In the genomic region with DNA sequence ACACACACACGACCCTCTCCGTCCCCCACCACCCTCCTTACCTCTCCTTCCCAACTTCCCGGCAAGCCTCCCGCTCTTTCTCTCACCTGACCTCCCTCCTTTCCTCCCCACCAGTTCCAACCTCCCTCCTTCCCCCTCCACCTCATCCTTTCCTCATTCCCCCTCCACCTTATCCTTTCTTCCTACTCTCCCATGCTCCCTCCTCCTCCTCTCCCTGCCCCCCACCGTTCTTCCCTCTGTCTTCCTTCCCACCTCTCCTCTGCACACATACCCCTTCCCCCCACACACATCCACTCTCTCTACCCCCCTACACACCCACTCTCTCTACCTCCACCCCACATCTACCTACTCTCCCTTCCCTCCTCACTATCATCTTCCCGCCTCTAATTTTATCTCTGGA, we compare ENCODE assay signal across 37 cellular contexts.
"Had no signal": no experiment of that assay in that cellular context is flagged by ENCODE, and none has a peak within 500 bp of the region (broad histone marks: within the 10 kb centered on the region; RNA-seq: fewer than 3 reads in every experiment).

No MANE protein-coding gene starts in this region.

- H3K27me3 Mint-ChIP-seq: activated CD4-positive, alpha-beta memory T cell treated with anti-CD3 and anti-CD28 coated beads, Interleukin-2, amount 10 ng/mL, durations not matched to agents 7 days and 5 days; activated CD4-positive, alpha-beta T cell treated with anti-CD3 and anti-CD28 coated beads for 36 hours; activated CD4-positive, alpha-beta T cell treated with anti-CD3 and anti-CD28 coated beads, Interleukin-2, amount 10 ng/mL, durations not matched to agents 7 days and 5 days; activated naive CD4-positive, alpha-beta T cell treated with anti-CD3 and anti-CD28 coated beads, Interleukin-2, amount 10 ng/mL, durations not matched to agents 7 days and 5 days; activated naive CD4-positive, alpha-beta T cell treated with anti-CD3 and anti-CD28 coated beads, Interleukin-2, amount 50 U/mL, for 24 hours; activated naive CD8-positive, alpha-beta T cell; activated naive CD8-positive, alpha-beta T cell treated with anti-CD3 and anti-CD28 coated beads, Interleukin-2, amount 10 ng/mL, durations not matched to agents 7 days and 5 days; activated naive CD8-positive, alpha-beta T cell treated with anti-CD3 and anti-CD28 coated beads, Interleukin-2, amount 50 U/mL, for 24 hours; brain; central memory CD8-positive, alpha-beta T cell had no signal

- ATAC-seq: activated CD4-positive, alpha-beta T cell treated with anti-CD3 and anti-CD28 coated beads for 36 hours; activated CD4-positive, CD25-positive, alpha-beta regulatory T cell treated with anti-CD3 and anti-CD28 coated beads, Interleukin-2, amount 50 U/mL, for 24 hours; activated naive CD8-positive, alpha-beta T cell treated with anti-CD3 and anti-CD28 coated beads, Interleukin-2, amount 50 U/mL, for 24 hours had no signal

- H3K9me3 ChIP-seq: ascending aorta had no signal

- FAIRE-seq: bronchial epithelial cell, TTC549 had no signal

- H3K9me3 Mint-ChIP-seq: activated CD4-positive, alpha-beta memory T cell treated with anti-CD3 and anti-CD28 coated beads, Interleukin-2, amount 10 ng/mL, durations not matched to agents 7 days and 5 days; activated CD4-positive, alpha-beta T cell treated with anti-CD3 and anti-CD28 coated beads, Interleukin-2, amount 10 ng/mL, durations not matched to agents 7 days and 5 days; activated naive CD4-positive, alpha-beta T cell treated with anti-CD3 and anti-CD28 coated beads, Interleukin-2, amount 10 ng/mL, durations not matched to agents 7 days and 5 days; activated naive CD4-positive, alpha-beta T cell treated with anti-CD3 and anti-CD28 coated beads, Interleukin-2, amount 50 U/mL, for 24 hours; activated naive CD8-positive, alpha-beta T cell treated with anti-CD3 and anti-CD28 coated beads, Interleukin-2, amount 10 ng/mL, durations not matched to agents 7 days and 5 days; activated naive CD8-positive, alpha-beta T cell treated with anti-CD3 and anti-CD28 coated beads, Interleukin-2, amount 50 U/mL, for 24 hours; activated T-helper 2 cell treated with anti-CD3 and anti-CD28 coated beads, Interferon-gamma antibody, Interleukin-2, Interleukin-4, amounts not matched to agents 10 μg/mL and 5 μg/mL and 100 μg/mL, durations not matched to agents 14 hours and 24 hours and 36 hours; brain; central memory CD8-positive, alpha-beta T cell; T-helper 1 cell treated with Interleukin-12 subunit alpha and Interleukin-12 subunit beta and Interleukin-4 antibody, amounts not matched to agents 30 μg/mL and 1 μg/mL, for 36 hours; T-helper 2 cell treated with Interferon-gamma antibody and Interleukin-4, amounts not matched to agents 5 μg/mL and 100 μg/mL, for 36 hours had no signal

- H3K36me3 Mint-ChIP-seq: activated naive CD4-positive, alpha-beta T cell treated with anti-CD3 and anti-CD28 coated beads, Interleukin-2, amount 10 ng/mL, durations not matched to agents 7 days and 5 days; activated naive CD8-positive, alpha-beta T cell treated with anti-CD3 and anti-CD28 coated beads, Interleukin-2, amount 10 ng/mL, durations not matched to agents 7 days and 5 days had no signal

- H3K4me1 ChIP-seq: ascending aorta had no signal

- H3K36me3 ChIP-seq: ascending aorta, cardiac muscle cell had no signal

- H3K27ac Mint-ChIP-seq: activated CD4-positive, alpha-beta memory T cell treated with anti-CD3 and anti-CD28 coated beads, Interleukin-2, amount 10 ng/mL, durations not matched to agents 7 days and 5 days; activated CD4-positive, alpha-beta T cell treated with anti-CD3 and anti-CD28 coated beads for 36 hours; activated CD4-positive, alpha-beta T cell treated with anti-CD3 and anti-CD28 coated beads, Interleukin-2, amount 10 ng/mL, durations not matched to agents 7 days and 5 days; activated naive CD4-positive, alpha-beta T cell treated with anti-CD3 and anti-CD28 coated beads, Interleukin-2, amount 10 ng/mL, durations not matched to agents 7 days and 5 days; activated naive CD4-positive, alpha-beta T cell treated with anti-CD3 and anti-CD28 coated beads, Interleukin-2, amount 50 U/mL, for 24 hours; activated naive CD8-positive, alpha-beta T cell; activated naive CD8-positive, alpha-beta T cell treated with anti-CD3 and anti-CD28 coated beads, Interleukin-2, amount 10 ng/mL, durations not matched to agents 7 days and 5 days; activated naive CD8-positive, alpha-beta T cell treated with anti-CD3 and anti-CD28 coated beads, Interleukin-2, amount 50 U/mL, for 24 hours; activated T-helper 2 cell treated with anti-CD3 and anti-CD28 coated beads, Interferon-gamma antibody, Interleukin-2, Interleukin-4, amounts not matched to agents 10 μg/mL and 5 μg/mL and 100 μg/mL, durations not matched to agents 14 hours and 24 hours and 36 hours; brain; T-helper 1 cell treated with Interleukin-12 subunit alpha and Interleukin-12 subunit beta and Interleukin-4 antibody, amounts not matched to agents 30 μg/mL and 1 μg/mL, for 36 hours; T-helper 2 cell treated with Interferon-gamma antibody and Interleukin-4, amounts not matched to agents 5 μg/mL and 100 μg/mL, for 36 hours had no signal

- H3K27me3 ChIP-seq: ascending aorta, cardiac muscle cell had no signal

- H3K27ac ChIP-seq: ascending aorta, cardiac muscle cell, VCaP had no signal

- H3K4me3 ChIP-seq: ascending aorta, cardiac muscle cell had no signal

- H3K4me3 Mint-ChIP-seq: activated CD4-positive, alpha-beta memory T cell treated with anti-CD3 and anti-CD28 coated beads, Interleukin-2, amount 10 ng/mL, durations not matched to agents 7 days and 5 days; activated CD4-positive, alpha-beta T cell treated with anti-CD3 and anti-CD28 coated beads for 36 hours; activated CD4-positive, alpha-beta T cell treated with anti-CD3 and anti-CD28 coated beads, Interleukin-2, amount 10 ng/mL, durations not matched to agents 7 days and 5 days; activated naive CD4-positive, alpha-beta T cell treated with anti-CD3 and anti-CD28 coated beads, Interleukin-2, amount 10 ng/mL, durations not matched to agents 7 days and 5 days; activated naive CD4-positive, alpha-beta T cell treated with anti-CD3 and anti-CD28 coated beads, Interleukin-2, amount 50 U/mL, for 24 hours; activated naive CD8-positive, alpha-beta T cell; activated naive CD8-positive, alpha-beta T cell treated with anti-CD3 and anti-CD28 coated beads, Interleukin-2, amount 10 ng/mL, durations not matched to agents 7 days and 5 days; activated naive CD8-positive, alpha-beta T cell treated with anti-CD3 and anti-CD28 coated beads, Interleukin-2, amount 50 U/mL, for 24 hours; brain; central memory CD8-positive, alpha-beta T cell; T-helper 1 cell treated with Interleukin-12 subunit alpha and Interleukin-12 subunit beta and Interleukin-4 antibody, amounts not matched to agents 30 μg/mL and 1 μg/mL, for 36 hours; T-helper 2 cell treated with Interferon-gamma antibody and Interleukin-4, amounts not matched to agents 5 μg/mL and 100 μg/mL, for 36 hours had no signal

- DNase-seq: activated CD4-positive, alpha-beta memory T cell treated with anti-CD3 and anti-CD28 coated beads, Interleukin-2, amount 10 ng/mL, durations not matched to agents 7 days and 5 days; activated CD4-positive, alpha-beta T cell treated with anti-CD3 and anti-CD28 coated beads for 1 hour; activated CD4-positive, alpha-beta T cell treated with anti-CD3 and anti-CD28 coated beads for 36 hours; activated CD4-positive, alpha-beta T cell treated with anti-CD3 and anti-CD28 coated beads for 48 hours; activated CD4-positive, alpha-beta T cell treated with anti-CD3 and anti-CD28 coated beads, Interleukin-2, amount 10 ng/mL, durations not matched to agents 7 days and 5 days; activated CD4-positive, alpha-beta T cell treated with anti-CD3 and anti-CD28 coated beads, Interleukin-2, amount 50 U/mL, for 48 hours; activated CD4-positive, CD25-positive, alpha-beta regulatory T cell; activated CD8-positive, alpha-beta memory T cell treated with anti-CD3 and anti-CD28 coated beads, Interleukin-2, amount 50 U/mL, for 4 hours; activated effector memory CD4-positive, alpha-beta T cell treated with Interleukin-2 at 50 U/mL for 16 hours; activated gamma-delta T cell; activated naive CD4-positive, alpha-beta T cell treated with anti-CD3 and anti-CD28 coated beads, Interleukin-2, amount 10 ng/mL, durations not matched to agents 7 days and 5 days; activated naive CD4-positive, alpha-beta T cell treated with Interleukin-2 at 50 U/mL for 16 hours; activated naive CD8-positive, alpha-beta T cell treated with anti-CD3 and anti-CD28 coated beads, Interleukin-2, amount 10 ng/mL, durations not matched to agents 7 days and 5 days; activated naive CD8-positive, alpha-beta T cell treated with anti-CD3 and anti-CD28 coated beads, Interleukin-2, amount 50 U/mL, for 24 hours; activated T-cell treated with anti-CD3 and anti-CD28 coated beads for 4 hours; activated T-cell treated with anti-CD3 and anti-CD28 coated beads, Interleukin-2, amount 50 U/mL, for 1 hour; activated T-cell treated with anti-CD3 and anti-CD28 coated beads, Interleukin-2, amount 50 U/mL, for 48 hours; amygdala; anterior cingulate cortex; caudate nucleus; cerebellar nuclear complex; T-helper 1 cell; T-helper 2 cell; T-helper 9 cell had no signal

- H3K4me1 Mint-ChIP-seq: activated CD4-positive, alpha-beta memory T cell treated with anti-CD3 and anti-CD28 coated beads, Interleukin-2, amount 10 ng/mL, durations not matched to agents 7 days and 5 days; activated CD4-positive, alpha-beta T cell treated with anti-CD3 and anti-CD28 coated beads for 36 hours; activated CD4-positive, alpha-beta T cell treated with anti-CD3 and anti-CD28 coated beads, Interleukin-2, amount 10 ng/mL, durations not matched to agents 7 days and 5 days; activated naive CD4-positive, alpha-beta T cell treated with anti-CD3 and anti-CD28 coated beads, Interleukin-2, amount 10 ng/mL, durations not matched to agents 7 days and 5 days; activated naive CD4-positive, alpha-beta T cell treated with anti-CD3 and anti-CD28 coated beads, Interleukin-2, amount 50 U/mL, for 24 hours; activated naive CD8-positive, alpha-beta T cell treated with anti-CD3 and anti-CD28 coated beads, Interleukin-2, amount 10 ng/mL, durations not matched to agents 7 days and 5 days; activated naive CD8-positive, alpha-beta T cell treated with anti-CD3 and anti-CD28 coated beads, Interleukin-2, amount 50 U/mL, for 24 hours; brain; central memory CD8-positive, alpha-beta T cell had no signal
